11 cellular contexts compared by ENCODE assay signal in genomic region chr10:78505657-78506056, GRCh38.
"Had no signal": no experiment of that assay in that cellular context is flagged by ENCODE, and none has a peak within 500 bp of the region (broad histone marks: within the 10 kb centered on the region; RNA-seq: fewer than 3 reads in every experiment).

No MANE protein-coding gene starts in this region.

- ATAC-seq: gastrocnemius medialis, left ventricle myocardium superior had no signal

- H3K4me1 ChIP-seq: colonic mucosa, gastrocnemius medialis had no signal

- H3K4me3 ChIP-seq: colonic mucosa, gastrocnemius medialis, ovary, stomach, uterus had no signal

- H3K9me3 ChIP-seq: colonic mucosa, gastrocnemius medialis, ovary, stomach, uterus had no signal

- DNase-seq: activated CD4-positive, alpha-beta T cell treated with anti-CD3 and anti-CD28 coated beads for 1 hour; activated gamma-delta T cell; caudate nucleus; colonic mucosa; gastrocnemius medialis; left ventricle myocardium superior; ovary; stimulated activated CD4-positive, alpha-beta T cell treated with anti-CD3 and anti-CD28 coated beads, Interleukin-4, amount 100 ng/mL, for 1 hour; stimulated activated CD8-positive, alpha-beta memory T cell treated with anti-CD3 and anti-CD28 coated beads, Interleukin-4, amount 100 ng/mL, for 48 hours; stomach; uterus had no signal

- H3K36me3 ChIP-seq: colonic mucosa, gastrocnemius medialis, ovary, stomach, uterus had no signal

- H3K27me3 ChIP-seq: colonic mucosa, gastrocnemius medialis, ovary, stomach, uterus had no signal

- H3K27ac ChIP-seq: colonic mucosa, gastrocnemius medialis, ovary had no signal
